Comparison of ENCODE assay signal across 7 cellular contexts in genomic region chr4:159780196-159780922, GRCh38.
"Had no signal": no experiment of that assay in that cellular context is flagged by ENCODE, and none has a peak within 500 bp of the region (broad histone marks: within the 10 kb centered on the region; RNA-seq: fewer than 3 reads in every experiment).

No MANE protein-coding gene starts in this region.

- H3K27ac ChIP-seq: HL-60 had no signal

- H3K4me3 Mint-ChIP-seq: IgD-negative memory B cell had no signal

- ATAC-seq: HepG2, K562 had no signal

- H3K4me3 ChIP-seq: K562 had no signal

- H3K27ac Mint-ChIP-seq: IgD-negative memory B cell had no signal

- H3K4me1 Mint-ChIP-seq: IgD-negative memory B cell had no signal

- H3K36me3 Mint-ChIP-seq: IgD-negative memory B cell had no signal

- H3K27me3 Mint-ChIP-seq: IgD-negative memory B cell had no signal

- DNase-seq: IMR-90, KBM-7, KG1 had no signal
